ENCODE assay signal across 6 cellular contexts in the genomic region with DNA sequence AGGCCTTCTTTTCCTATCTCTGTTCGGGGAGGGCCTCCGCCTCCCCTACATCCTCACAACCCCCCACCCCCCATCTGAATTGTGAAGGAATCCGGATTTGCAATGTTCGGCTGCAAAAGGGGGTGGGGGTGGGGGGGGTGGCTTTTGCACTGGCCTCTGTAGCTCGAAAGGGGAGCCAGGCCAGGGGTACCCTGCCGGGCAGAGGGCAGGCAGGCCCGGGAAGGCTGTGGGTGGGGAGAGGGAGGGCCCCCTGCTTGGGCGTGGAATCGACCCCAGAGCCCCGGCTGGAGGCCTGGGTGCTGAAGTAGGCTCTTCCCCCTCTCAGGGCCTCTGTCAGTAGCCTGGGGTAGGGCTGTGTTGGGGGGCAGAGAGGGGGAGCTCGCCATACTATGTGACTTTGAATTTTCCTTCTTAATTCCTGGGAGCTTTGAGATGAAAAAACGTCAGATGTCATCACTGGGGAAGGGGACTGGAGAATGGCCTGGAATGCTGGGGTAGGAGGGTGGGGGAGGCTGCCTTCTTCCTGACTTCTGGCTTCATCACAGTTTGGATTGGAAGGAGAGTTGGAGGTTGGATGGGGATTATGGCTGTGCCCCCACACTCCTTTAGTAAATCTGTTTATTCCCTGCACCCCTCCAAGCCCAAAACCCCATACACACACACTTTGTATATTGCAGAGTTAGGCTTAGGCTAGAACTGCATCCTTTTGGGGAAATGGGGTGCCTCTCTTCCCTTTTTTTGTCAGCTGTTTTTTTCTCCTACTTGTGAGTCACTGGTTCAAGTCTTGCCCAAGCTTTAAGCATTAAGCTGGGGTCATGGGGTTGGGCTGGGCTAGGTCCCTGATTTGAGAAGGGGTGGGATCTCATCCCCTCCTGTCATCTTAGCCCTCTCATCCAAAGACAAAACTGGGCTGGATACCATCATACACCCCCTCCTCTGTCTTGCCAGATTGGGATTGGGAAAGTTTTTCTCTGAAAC. TPM values are rescaled to one million over a fixed set of nuclear protein-coding genes. Genes with fewer than 3 reads are reported as not detected.
DNase-seq lines count a peak whose midpoint lies in the region; ATAC-seq and TF ChIP-seq lines count a peak whose summit lies in the region.

No MANE protein-coding gene starts in this region.

- no peaks in the 10 kb centered on the region for H3K36me3 Mint-ChIP-seq in IgD-negative memory B cell

- no peak overlapping the region for H3K9ac ChIP-seq in parathyroid adenoma

- H3K4me3 Mint-ChIP-seq in IgD-negative memory B cell, result peak overlapping the region; percentile 50 to 86 (median 68)

- H3K4me2 ChIP-seq in parathyroid adenoma (ENCODE audit: low read length), result peak overlapping the region; percentile 100

- DNase-seq in coronary artery (ENCODE audit: low spot score) (no peak), DMS79 (lab: John Stamatoyannopoulos, UW) (no peak)
- no peak for DNase-seq in stimulated activated naive CD4-positive, alpha-beta T cell treated with Interleukin-2 at 50 U/mL for 16 hours (lab: John Stamatoyannopoulos, UW)

- peak overlapping the region; percentile 90 to 99 for H3K27ac ChIP-seq in coronary artery
- peak overlapping the region; percentile 17 for H3K27ac ChIP-seq in parathyroid adenoma

- H3K4me1 Mint-ChIP-seq in IgD-negative memory B cell, result peaks cover 4 to 10% (median 6%) of the 10 kb centered on the region in 3 donors

- H3K27ac Mint-ChIP-seq in IgD-negative memory B cell, result peak overlapping the region in 2 of 3 donors; percentile 25 to 53

- H3K27me3 Mint-ChIP-seq in IgD-negative memory B cell, result peaks cover 8% of the 10 kb centered on the region

- TF ChIP-seq CTCF in coronary artery (IDR thresholded peaks at IDR 0.05) (no peak), parathyroid adenoma (IDR thresholded peaks at IDR 0.05) (no peak)

- H3K79me2 ChIP-seq in parathyroid adenoma, result peaks cover 1% of the 10 kb centered on the region

- ATAC-seq in HG02852 (IDR thresholded peaks at IDR 0.05; ENCODE audit: unreplicated experiment), result no peak

- no peaks in the 10 kb centered on the region for H3K9me3 ChIP-seq in parathyroid adenoma (ENCODE audit: control insufficient read depth, low read length)

- no peaks in the 10 kb centered on the region for H3K27me3 ChIP-seq in parathyroid adenoma (ENCODE audit: control insufficient read depth, insufficient read depth, low read length)

- peak overlapping the region; percentile 80 for H2AFZ ChIP-seq in parathyroid adenoma

- H3K36me3 ChIP-seq in parathyroid adenoma (ENCODE audit: control insufficient read depth, insufficient read depth, low read length), result no peaks in the 10 kb centered on the region

- H3K4me1 ChIP-seq in parathyroid adenoma, result no peaks in the 10 kb centered on the region

- peak overlapping the region; percentile 81 for H3K4me3 ChIP-seq in coronary artery
- peak overlapping the region; percentile 90 for H3K4me3 ChIP-seq in parathyroid adenoma (ENCODE audit: low read depth, low read length)

- no peaks in the 10 kb centered on the region for H3K9me3 Mint-ChIP-seq in IgD-negative memory B cell

RNA-seq across cellular contexts. Expression of a gene that starts 1.3 kb away (rescaled TPM):
- 0.19 TPM for polyA plus RNA-seq in IgD-negative memory B cell

RNA-seq across cellular contexts. Expression of a gene that starts 17.8 kb away (rescaled TPM):
- not detected for polyA plus RNA-seq in IgD-negative memory B cell

RNA-seq across cellular contexts. Expression of a gene that starts 18.4 kb away (rescaled TPM):
- 130 TPM for polyA plus RNA-seq in IgD-negative memory B cell

RNA-seq across cellular contexts. Expression of a gene that starts 40.7 kb away (rescaled TPM):
- polyA plus RNA-seq in IgD-negative memory B cell, result 0.81 TPM

RNA-seq across cellular contexts. Expression of a gene that starts 51.0 kb away (rescaled TPM):
- 4.3 TPM for polyA plus RNA-seq in IgD-negative memory B cell
